In genomic region chr4:6782846-6783110, GRCh38 we compare ENCODE assay signal across 8 cellular contexts. TPM values are rescaled to one million over a fixed set of nuclear protein-coding genes. Genes with fewer than 3 reads are reported as not detected.
DNase-seq lines count a peak whose midpoint lies in the region; ATAC-seq and TF ChIP-seq lines count a peak whose summit lies in the region.

No MANE protein-coding gene starts in this region.

- H3K36me3 Mint-ChIP-seq in CD8-positive, alpha-beta memory T cell: peaks cover 0 to 15% (median 3%) of the 10 kb centered on the region in 3 donors
- peaks cover 4% of the 10 kb centered on the region; the same call in 1 of the 2 replicates for H3K36me3 Mint-ChIP-seq in HFFc6 (ENCODE audit: low read depth)

- H4K20me1 ChIP-seq in Loucy (ENCODE audit: insufficient read depth, low read length, poor library complexity, severe bottlenecking) (peaks cover 35% of the 10 kb centered on the region), osteoblast (ENCODE audit: insufficient read depth, low read length) (peaks cover 32% of the 10 kb centered on the region)

- CTCF ChIA-PET in CD8-positive, alpha-beta memory T cell (lab: Charles Lee): interaction anchor here (1.0 to 3.6 kb wide), 2 partner anchors 109 to 118 kb away, joined by 3 to 17 read pairs; a partner anchor contains a TSS

- no peak for ATAC-seq in GM21381 (IDR thresholded peaks at IDR 0.05; ENCODE audit: unreplicated experiment)

- peak overlapping the region; percentile 85 for H3K27ac ChIP-seq in CD8-positive, alpha-beta memory T cell (ENCODE audit: low read depth, low read length)
- peak overlapping the region; percentile 80 for H3K27ac ChIP-seq in osteoblast (ENCODE audit: low read depth, low read length)

- peak overlapping the region; percentile 68; the same call in 1 of the 2 replicates for H2AFZ ChIP-seq in Loucy (ENCODE audit: low read length)
- no peak overlapping the region for H2AFZ ChIP-seq in osteoblast (ENCODE audit: low read length)

- H3K9me3 Mint-ChIP-seq in CD8-positive, alpha-beta memory T cell: no peaks in the 10 kb centered on the region
- no peaks in the 10 kb centered on the region for H3K9me3 Mint-ChIP-seq in HFFc6

- H3K9me2 ChIP-seq in Loucy (replicated peaks; ENCODE audit: low read depth, low read length): no peaks in the 10 kb centered on the region

- POLR2A ChIA-PET in CD8-positive, alpha-beta memory T cell (lab: Charles Lee): interaction anchor here (1.0 to 2.4 kb wide), 10 partner anchors 8 to 285 kb away, joined by 3 to 8 read pairs (median 4); partner anchors contain the start of genes GRPEL1, MRFAP1 and TBC1D14

- peaks cover 60 to 69% (median 68%) of the 10 kb centered on the region in 3 donors for H3K4me1 Mint-ChIP-seq in CD8-positive, alpha-beta memory T cell
- H3K4me1 Mint-ChIP-seq in HFFc6 (ENCODE audit: low read depth): peaks cover 21% of the 10 kb centered on the region

- no peaks in the 10 kb centered on the region; the same call in 1 of the 2 replicates for H3F3A ChIP-seq in Loucy (ENCODE audit: low read depth)

- no peaks in the 10 kb centered on the region for H3K27me3 ChIP-seq in CD8-positive, alpha-beta memory T cell (ENCODE audit: insufficient read depth, low read length, poor library complexity, severe bottlenecking)
- H3K27me3 ChIP-seq in Loucy (ENCODE audit: insufficient read depth, low read length, poor library complexity, severe bottlenecking) (no peaks in the 10 kb centered on the region), osteoblast (ENCODE audit: insufficient read depth, low read length) (no peaks in the 10 kb centered on the region)

- peaks cover 44% of the 10 kb centered on the region for H3K4me1 ChIP-seq in CD8-positive, alpha-beta memory T cell (ENCODE audit: insufficient read depth, low read length)
- H3K4me1 ChIP-seq in Loucy (ENCODE audit: insufficient read depth, low read length, poor library complexity, severe bottlenecking): peaks cover 53% of the 10 kb centered on the region
- H3K4me1 ChIP-seq in osteoblast (ENCODE audit: insufficient read depth, low read length): peaks cover 8% of the 10 kb centered on the region

- H3K9ac ChIP-seq in Loucy (ENCODE audit: low read depth, low read length, poor library complexity, severe bottlenecking): peak overlapping the region; percentile 94

- TF ChIP-seq CTCF in Loucy (conservative IDR thresholded peaks at IDR 0.05; ENCODE audit: low read length): no peak
- no peak for TF ChIP-seq CTCF in epithelial cell of proximal tubule (conservative IDR thresholded peaks at IDR 0.05; ENCODE audit: low read depth, low read length)
- no peak for TF ChIP-seq CTCF in osteoblast (IDR thresholded peaks at IDR 0.05; ENCODE audit: extremely low read depth, low read depth, low read length)
- TF ChIP-seq CTCF in HFFc6 (IDR thresholded peaks at IDR 0.05): no peak
- no peak for TF ChIP-seq CTCF in GM20000 (IDR thresholded peaks at IDR 0.05; ENCODE audit: extremely low read depth, missing control alignments)

- no peaks in the 10 kb centered on the region for H3K36me3 ChIP-seq in CD8-positive, alpha-beta memory T cell (ENCODE audit: insufficient read depth, low read length)
- H3K36me3 ChIP-seq in Loucy (ENCODE audit: insufficient read depth, low read length): no peaks in the 10 kb centered on the region
- peaks cover 2% of the 10 kb centered on the region for H3K36me3 ChIP-seq in osteoblast (ENCODE audit: insufficient read depth, low read length)

- peak overlapping the region in 1 of 7 donors; percentile 85 for H3K4me3 Mint-ChIP-seq in CD8-positive, alpha-beta memory T cell
- no peak overlapping the region for H3K4me3 Mint-ChIP-seq in HFFc6

- H3K79me2 ChIP-seq in Loucy (ENCODE audit: insufficient read depth, low read length) (peaks cover 43% of the 10 kb centered on the region), osteoblast (ENCODE audit: insufficient read depth, low read length) (peaks cover 45% of the 10 kb centered on the region)

- H3K27ac Mint-ChIP-seq in CD8-positive, alpha-beta memory T cell: peak overlapping the region in 1 of 8 donors; percentile 97
- H3K27ac Mint-ChIP-seq in HFFc6: no peak overlapping the region

- H3K4me3 ChIP-seq in CD8-positive, alpha-beta memory T cell (ENCODE audit: low read length): peak overlapping the region; percentile 75
- H3K4me3 ChIP-seq in Loucy (ENCODE audit: low read length, poor library complexity, severe bottlenecking): peak overlapping the region; percentile 91
- peak overlapping the region; percentile 85 for H3K4me3 ChIP-seq in epithelial cell of proximal tubule (ENCODE audit: low read depth, low read length)
- H3K4me3 ChIP-seq in osteoblast (ENCODE audit: insufficient read depth, low read length): peak overlapping the region; percentile 94

- no peaks in the 10 kb centered on the region for H3K9me3 ChIP-seq in CD8-positive, alpha-beta memory T cell (ENCODE audit: low read length)
- H3K9me3 ChIP-seq in Loucy (ENCODE audit: insufficient read depth, low read depth, low read length) (no peaks in the 10 kb centered on the region), osteoblast (ENCODE audit: low read depth, low read length) (no peaks in the 10 kb centered on the region)

- H3K27me3 Mint-ChIP-seq in CD8-positive, alpha-beta memory T cell: no peaks in the 10 kb centered on the region
- H3K27me3 Mint-ChIP-seq in HFFc6 (ENCODE audit: insufficient read depth): peaks cover 5% of the 10 kb centered on the region

- H3K4me2 ChIP-seq in Loucy (ENCODE audit: low read depth, low read length, poor library complexity, severe bottlenecking): peak overlapping the region; percentile 55
- peak overlapping the region; percentile 71 for H3K4me2 ChIP-seq in osteoblast (ENCODE audit: insufficient read depth, low read length)

- DNase-seq in CD8-positive, alpha-beta memory T cell: no peak
- DNase-seq in epithelial cell of proximal tubule (ENCODE audit: low read depth) (no peak), osteoblast (ENCODE audit: insufficient read length, low spot score, missing footprints) (no peak), HFFc6 (no peak), NCI-H510A treated with DMSO at 0.1 percent for 48 hours (lab: John Stamatoyannopoulos, UW) (no peak), GM20000 (ENCODE audit: low spot score) (no peak)

RNA-seq across cellular contexts. Expression of gene KIAA0232, which starts 0.3 kb away (rescaled TPM):
- total RNA-seq in CD8-positive, alpha-beta memory T cell: 10 to 100 TPM; 16.0 to 16.4 TPM
- polyA plus RNA-seq in CD8-positive, alpha-beta memory T cell: 13.6 TPM
- total RNA-seq in epithelial cell of proximal tubule: 15.0 and 20.9 TPM in 2 replicates
- total RNA-seq in osteoblast: 23.9 and 25.0 TPM in 2 replicates
- total RNA-seq in HFFc6 (2021; fragmentation: NEBNext Ultra II Directional; extraction: Animal tissue kit (Norgen Biotek cat#: 25700)): 10 to 100 TPM; 15.2 to 21.2 (median 19.0) TPM
